12 cellular contexts compared by ENCODE assay signal in the genomic region with DNA sequence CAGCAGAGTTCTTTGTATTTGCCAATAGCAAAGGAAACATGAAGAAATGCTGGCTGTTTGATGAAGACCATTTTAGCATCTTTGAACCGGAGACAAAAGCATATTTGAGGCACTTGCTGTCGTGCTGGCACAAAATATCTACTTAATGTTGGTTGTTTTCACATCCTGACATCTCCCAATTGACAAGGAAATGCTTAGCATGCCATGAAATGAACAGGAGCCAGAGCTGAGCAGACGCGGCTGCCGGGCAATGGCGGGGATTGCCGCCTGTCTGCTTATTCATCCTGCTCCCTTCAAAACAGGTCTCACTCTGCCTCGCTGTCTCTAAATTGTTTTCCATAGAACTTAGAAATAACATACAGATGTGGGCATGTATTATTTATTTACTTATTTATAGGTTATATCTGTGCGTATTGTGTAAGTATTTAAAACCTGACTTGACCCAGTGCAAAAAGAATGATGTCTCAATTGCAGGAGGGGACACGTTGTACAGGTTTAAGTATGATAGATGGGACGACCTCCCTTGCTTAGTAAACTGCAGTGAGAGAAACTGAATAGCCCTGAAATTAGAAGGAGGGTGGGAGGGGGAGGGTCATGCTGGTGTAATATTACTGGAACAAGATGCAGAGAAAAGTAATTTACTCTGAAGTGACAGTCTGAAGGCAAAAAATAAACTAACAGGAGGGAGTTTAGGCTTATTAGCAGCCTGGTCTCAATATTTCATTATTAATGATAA.
DNase-seq lines count a peak whose midpoint lies in the region; ATAC-seq and TF ChIP-seq lines count a peak whose summit lies in the region.
"Had no signal": no experiment of that assay in that cellular context is flagged by ENCODE, and none has a peak within 500 bp of the region (broad histone marks: within the 10 kb centered on the region; RNA-seq: fewer than 3 reads in every experiment).

No MANE protein-coding gene starts in this region.

- no peaks in the 10 kb centered on the region for H3K27me3 ChIP-seq in mesenchymal stem cell (ENCODE audit: control insufficient read depth in 1 of 2, insufficient read depth in 1 of 2, low read length in 2 of 2)
- H3K27me3 ChIP-seq in left ventricle myocardium inferior (ENCODE audit: low read depth), result peaks cover 22% of the 10 kb centered on the region
- H3K27me3 ChIP-seq in heart right ventricle, result peaks cover 0 to 13% (median 0%) of the 10 kb centered on the region in 7 donors

- no peak overlapping the region for H3K4me3 ChIP-seq in astrocyte of the spinal cord (ENCODE audit: low read depth, low read length)
- H3K4me3 ChIP-seq in mesenchymal stem cell (ENCODE audit: insufficient read depth in 1 of 2, low read depth in 1 of 2, low read length in 2 of 2), result no peak overlapping the region
- H3K4me3 ChIP-seq in left ventricle myocardium inferior, result no peak overlapping the region
- no peak overlapping the region for H3K4me3 ChIP-seq in heart right ventricle

- no peak overlapping the region for H2AK5ac ChIP-seq in mesenchymal stem cell (ENCODE audit: low read length, severe bottlenecking)

- H3K36me3 ChIP-seq in mesenchymal stem cell (ENCODE audit: control insufficient read depth in 1 of 2, insufficient read depth in 2 of 2, low read depth in 1 of 2, low read length in 2 of 2) (no peaks in the 10 kb centered on the region), left ventricle myocardium inferior (no peaks in the 10 kb centered on the region), heart right ventricle (no peaks in the 10 kb centered on the region)

- WGBS in mesenchymal stem cell, result 16% methylated on average over 10 of the region's 11 CpGs
- 31 to 36% methylated on average over 11 of the region's 11 CpGs for WGBS in heart right ventricle, 2 donors

- no peak overlapping the region for H2BK12ac ChIP-seq in mesenchymal stem cell (ENCODE audit: low read length in 2 of 2)

- no peak overlapping the region for H3K18ac ChIP-seq in mesenchymal stem cell (ENCODE audit: low read depth in 1 of 2, low read length in 2 of 2)

- no peak overlapping the region for H2BK120ac ChIP-seq in mesenchymal stem cell (ENCODE audit: low read depth, low read length)

- no peak overlapping the region for H3K27ac ChIP-seq in mesenchymal stem cell (ENCODE audit: low read length, poor library complexity, severe bottlenecking)
- no peak overlapping the region for H3K27ac ChIP-seq in left ventricle myocardium inferior (replicated peaks)
- H3K27ac ChIP-seq in heart right ventricle, result no peak overlapping the region
- H3K27ac ChIP-seq: parathyroid adenoma had no signal

- in situ Hi-C loops in astrocyte of the spinal cord (cut with HindIII; ENCODE audit: low sequenced_read_pairs), result no loop called here

- ATAC-seq in HG03108 (IDR thresholded peaks at IDR 0.05; ENCODE audit: unreplicated experiment) (no peak), heart right ventricle (no peak)

- H3K9me3 ChIP-seq in mesenchymal stem cell (ENCODE audit: control insufficient read depth, low read length), result no peaks in the 10 kb centered on the region
- H3K9me3 ChIP-seq in left ventricle myocardium inferior (replicated peaks), result no peaks in the 10 kb centered on the region
- H3K9me3 ChIP-seq in heart right ventricle, result no peaks in the 10 kb centered on the region

- no peak overlapping the region for H3K23ac ChIP-seq in mesenchymal stem cell (ENCODE audit: low read length in 2 of 2)

- H3K4ac ChIP-seq in mesenchymal stem cell (ENCODE audit: low read depth in 1 of 2, low read length in 2 of 2), result no peak overlapping the region

- H4K8ac ChIP-seq in mesenchymal stem cell (ENCODE audit: low read length), result no peak overlapping the region

- no peaks in the 10 kb centered on the region for H3K79me1 ChIP-seq in mesenchymal stem cell (replicated peaks; ENCODE audit: low read length, poor library complexity, severe bottlenecking)

- no peak overlapping the region for H3K9ac ChIP-seq in mesenchymal stem cell (ENCODE audit: low read length)
- H3K9ac ChIP-seq: parathyroid adenoma had no signal

- TF ChIP-seq CTCF in astrocyte of the spinal cord (IDR thresholded peaks at IDR 0.05; ENCODE audit: low read depth, low read length) (no peak), left ventricle myocardium inferior (IDR thresholded peaks at IDR 0.05; ENCODE audit: borderline replicate concordance) (no peak), heart right ventricle (IDR thresholded peaks at IDR 0.05) (no peak)

- no peaks in the 10 kb centered on the region for H3K4me1 ChIP-seq in mesenchymal stem cell (ENCODE audit: control insufficient read depth, insufficient read depth, low read depth, low read length)
- H3K4me1 ChIP-seq in left ventricle myocardium inferior, result no peaks in the 10 kb centered on the region
- no peaks in the 10 kb centered on the region for H3K4me1 ChIP-seq in heart right ventricle
- H3K4me1 ChIP-seq: parathyroid adenoma had no signal

- no peak overlapping the region for H2BK15ac ChIP-seq in mesenchymal stem cell (ENCODE audit: low read depth, poor library complexity, severe bottlenecking)

- H4K91ac ChIP-seq in mesenchymal stem cell (ENCODE audit: low read length), result no peak overlapping the region

- H2BK5ac ChIP-seq in mesenchymal stem cell (ENCODE audit: low read depth, low read length, poor library complexity, severe bottlenecking), result no peak overlapping the region

- no peak overlapping the region for H3K14ac ChIP-seq in mesenchymal stem cell (ENCODE audit: low read length in 2 of 2)

- H3K4me2 ChIP-seq in mesenchymal stem cell (ENCODE audit: low read length, poor library complexity, severe bottlenecking), result peak overlapping the region; percentile 47

- no peak overlapping the region for H2AFZ ChIP-seq in mesenchymal stem cell (ENCODE audit: low read depth, low read length)
- H2AFZ ChIP-seq: parathyroid adenoma had no signal

- intact Hi-C loops in left ventricle myocardium inferior (cut with micrococcal nuclease), result no loop called here
- intact Hi-C loops in heart right ventricle (cut with DNase I), result no loop called here

- DNase-seq in Ammon's horn (ENCODE audit: low spot score), result peak; percentile 11
- peak; percentile 32 to 40 for DNase-seq in NCI-H1930 (lab: John Stamatoyannopoulos, UW)
- DNase-seq in astrocyte of the spinal cord (ENCODE audit: low read depth, low spot score), result peak; percentile 19
- DNase-seq in mesenchymal stem cell, result peak; percentile 3
- DNase-seq in mucosa of gallbladder (ENCODE audit: low spot score), result no peak
- DNase-seq in left ventricle myocardium inferior, result no peak
- no peak for DNase-seq in heart right ventricle
- DNase-seq: activated CD8-positive, alpha-beta memory T cell treated with anti-CD3 and anti-CD28 coated beads, Interleukin-2, amount 50 U/mL, for 48 hours; erythroblast; substantia nigra had no signal

Comparison
In these comparisons a context has a peak if more than half of its experiments do, and no peak if none do; other contexts are left out.
1. DNase-seq: peak in Ammon's horn (single experiment), NCI-H1930 (2 of 2), astrocyte of the spinal cord (single experiment) and mesenchymal stem cell (single experiment); none in mucosa of gallbladder (single experiment), left ventricle myocardium inferior (single experiment) and heart right ventricle (0 of 2).